ENCODE assay signal across 20 cellular contexts in genomic region chr1:84757301-84757700, GRCh38.
DNase-seq lines count a peak whose midpoint lies in the region; ATAC-seq and TF ChIP-seq lines count a peak whose summit lies in the region.
"Had no signal": no experiment of that assay in that cellular context is flagged by ENCODE, and none has a peak within 500 bp of the region (broad histone marks: within the 10 kb centered on the region; RNA-seq: fewer than 3 reads in every experiment).

No MANE protein-coding gene starts in this region.

- no peak overlapping the region for H3K27ac Mint-ChIP-seq in natural killer cell treated with Interleukin-12 subunit alpha and Interleukin-12 subunit beta and Interleukin-15 and Interleukin-18, amount 100 ng/mL, for 72 hours

- peaks cover 6 to 10% of the 10 kb centered on the region in 2 donors for H3K4me1 Mint-ChIP-seq in natural killer cell treated with Interleukin-12 subunit alpha and Interleukin-12 subunit beta and Interleukin-15 and Interleukin-18, amount 100 ng/mL, for 72 hours (ENCODE audit: low read depth in 2 of 2)

- no peaks in the 10 kb centered on the region for H3K9me3 Mint-ChIP-seq in natural killer cell treated with Interleukin-12 subunit alpha and Interleukin-12 subunit beta and Interleukin-15 and Interleukin-18, amount 100 ng/mL, for 72 hours

- H3K4me3 Mint-ChIP-seq in natural killer cell treated with Interleukin-12 subunit alpha and Interleukin-12 subunit beta and Interleukin-15 and Interleukin-18, amount 100 ng/mL, for 72 hours, result no peak overlapping the region

- no peak for ATAC-seq in natural killer cell treated with Interleukin-12 subunit alpha and Interleukin-12 subunit beta and Interleukin-15 and Interleukin-18, amount 100 ng/mL, for 72 hours
- ATAC-seq: lower lobe of right lung, psoas muscle had no signal

- no peak overlapping the region for H3K4me3 ChIP-seq in astrocyte of the spinal cord (ENCODE audit: low read depth, low read length)
- H3K4me3 ChIP-seq: colonic mucosa, lower lobe of right lung, psoas muscle, SK-N-MC, transverse colon had no signal

- in situ Hi-C loops in astrocyte of the spinal cord (cut with HindIII; ENCODE audit: low sequenced_read_pairs), result no loop called here

- DNase-seq in ELR (ENCODE audit: low read depth) (peak; percentile 32), HuH-7 (ENCODE audit: low spot score) (peak; percentile 31), astrocyte of the spinal cord (ENCODE audit: low read depth, low spot score) (no peak), islet precursor cell (peak; percentile 25), OCI-M1 (lab: John Stamatoyannopoulos, UW) (no peak), pons (ENCODE audit: low spot score) (no peak), NAMALWA (ENCODE audit: low spot score) (no peak)
- DNase-seq in natural killer cell treated with Interleukin-12 subunit alpha and Interleukin-12 subunit beta and Interleukin-15 and Interleukin-18, amount 100 ng/mL, for 72 hours (ENCODE audit: low spot score), result no peak
- DNase-seq: activated CD4-positive, alpha-beta T cell treated with anti-CD3 and anti-CD28 coated beads for 48 hours; activated CD8-positive, alpha-beta memory T cell treated with anti-CD3 and anti-CD28 coated beads, Interleukin-2, amount 50 U/mL, for 4 hours; colonic mucosa; GOT3; lower lobe of right lung; NCI-H1694; NCI-H510A treated with DMSO at 0.1 percent for 48 hours; psoas muscle; stimulated activated CD4-positive, alpha-beta T cell treated with anti-CD3 and anti-CD28 coated beads, Interleukin-12 subunit alpha, Interleukin-12 subunit beta, amount 100 ng/mL, for 4 hours; stimulated activated naive CD4-positive, alpha-beta T cell; transverse colon had no signal

- peaks cover 19 to 29% of the 10 kb centered on the region in 2 donors for H3K27me3 Mint-ChIP-seq in natural killer cell treated with Interleukin-12 subunit alpha and Interleukin-12 subunit beta and Interleukin-15 and Interleukin-18, amount 100 ng/mL, for 72 hours

- no peaks in the 10 kb centered on the region for H3K36me3 Mint-ChIP-seq in natural killer cell treated with Interleukin-12 subunit alpha and Interleukin-12 subunit beta and Interleukin-15 and Interleukin-18, amount 100 ng/mL, for 72 hours

- peak; percentile 13 for TF ChIP-seq CTCF in astrocyte of the spinal cord (IDR thresholded peaks at IDR 0.05; ENCODE audit: low read depth, low read length)

Comparison
In these comparisons a context has a peak if more than half of its experiments do, and no peak if none do; other contexts are left out.
1. DNase-seq: peak in ELR (single experiment), HuH-7 (single experiment) and islet precursor cell (single experiment); none in astrocyte of the spinal cord (single experiment), OCI-M1 (single experiment), pons (single experiment), NAMALWA (single experiment) and natural killer cell treated with Interleukin-12 subunit alpha and Interleukin-12 subunit beta and Interleukin-15 and Interleukin-18, amount 100 ng/mL, for 72 hours (single experiment).